Comparison of ENCODE assay signal across 9 cellular contexts in genomic region chr7:130884437-130885417, GRCh38.
A peak's percentile ranks its signal among the peaks of the same experiment; 100 is the strongest.
DNase-seq lines count a peak whose midpoint lies in the region; ATAC-seq, FAIRE-seq and TF ChIP-seq lines count a peak whose summit lies in the region.
"Had no signal": no experiment of that assay in that cellular context is flagged by ENCODE, and none has a peak within 500 bp of the region (broad histone marks: within the 10 kb centered on the region; RNA-seq: fewer than 3 reads in every experiment).

No MANE protein-coding gene starts in this region.

- H3K4me2 ChIP-seq in PC-9 (no peak overlapping the region), endothelial cell of umbilical vein (ENCODE audit: insufficient read depth, low read length) (no peak overlapping the region)

- H3K27me3 ChIP-seq in PC-9 (ENCODE audit: insufficient read depth, low read depth) (no peaks in the 10 kb centered on the region), endothelial cell of umbilical vein (ENCODE audit: control insufficient read depth in 2 of 2, insufficient read depth in 2 of 2, low read length in 2 of 2) (no peaks in the 10 kb centered on the region), pancreas (no peaks in the 10 kb centered on the region)

- DNase-seq in ELF-1 (ENCODE audit: low read depth, low spot score) (peak; percentile 24), PC-9 (peak in 1 of 2 experiments; percentile 61), endothelial cell of umbilical vein (ENCODE audit: low read depth, low spot score) (no peak), pancreas (no peak), NCI-H1048 (lab: John Stamatoyannopoulos, UW) (no peak), SKM-1 (lab: John Stamatoyannopoulos, UW; ENCODE audit: unreplicated experiment) (no peak)
- DNase-seq in stimulated activated naive CD4-positive, alpha-beta T cell treated with Interleukin-2 at 50 U/mL for 16 hours (lab: John Stamatoyannopoulos, UW), result no peak
- DNase-seq: stimulated activated CD4-positive, alpha-beta T cell treated with anti-CD3 and anti-CD28 coated beads, Interleukin-2, amount 100 ng/mL, for 48 hours had no signal

- intact Hi-C loops in PC-9 (cut with micrococcal nuclease; ENCODE audit: unreplicated experiment) (no loop called here), endothelial cell of umbilical vein (cut with micrococcal nuclease) (loop anchor here (5.0 kb wide), 1 partner anchor 223 kb away; no protein-coding TSS in a partner anchor), pancreas (cut with DNase I) (no loop called here)

- H3K4me3 ChIP-seq in PC-9 (no peak overlapping the region), endothelial cell of umbilical vein (replicated peaks in 1 of 3; ENCODE audit: insufficient read depth in 1 of 3, low read depth in 1 of 3, low read length in 3 of 3) (no peak overlapping the region), pancreas (no peak overlapping the region)

- TF ChIP-seq POLR2A in endothelial cell of umbilical vein (IDR thresholded peaks at IDR 0.05; ENCODE audit: low read depth, low read length), result no peak

- H3K9me2 ChIP-seq in PC-9 (ENCODE audit: insufficient read depth), result no peaks in the 10 kb centered on the region

- dilution Hi-C loops in endothelial cell of umbilical vein (cut with MboI; ENCODE audit: extremely low pct_ligation_motif_present, low sequenced_read_pairs), result no loop called here

- no peak for FAIRE-seq in endothelial cell of umbilical vein (lab: Jason Lieb, UNC)
- FAIRE-seq in pancreas (lab: Jason Lieb, UNC), result no peak

- H3F3A ChIP-seq in PC-9 (ENCODE audit: insufficient read depth, low read depth), result peaks cover 99% of the 10 kb centered on the region

- WGBS in pancreas, 2 donors, result 72 to 73% methylated on average over 21 of the region's 21 CpGs

- BruUV-seq in PC-9 (replicated peaks; lab: Mats Ljungman, UMichigan), result no TSS peak
- BruUV-seq in endothelial cell of umbilical vein (replicated peaks; lab: Mats Ljungman, UMichigan), result no TSS peak

- ATAC-seq in pancreas (peak in 3 of 4 donors; percentile 53 to 55 (median 54)), HG03442 (IDR thresholded peaks at IDR 0.05; ENCODE audit: unreplicated experiment) (no peak)

- no peaks in the 10 kb centered on the region for H3K9me3 ChIP-seq in PC-9 (ENCODE audit: insufficient read depth, low read depth)
- H3K9me3 ChIP-seq in endothelial cell of umbilical vein (replicated peaks; ENCODE audit: control insufficient read depth, insufficient read depth, low read length), result no peaks in the 10 kb centered on the region
- H3K9me3 ChIP-seq in pancreas, result no peaks in the 10 kb centered on the region

- CTCF ChIA-PET in PC-9 (lab: Charles Lee) (interaction anchor here (0.9 to 1.3 kb wide), 2 partner anchors 12 to 76 kb away, joined by 3 to 10 read pairs; no protein-coding TSS in a partner anchor), endothelial cell of umbilical vein (lab: Charles Lee) (interaction anchor here (0.9 to 8.1 kb wide), 8 partner anchors 10 to 156 kb away, joined by 3 to 79 read pairs (median 4); no protein-coding TSS in a partner anchor)

- no peak overlapping the region for H2AFZ ChIP-seq in PC-9
- no peak overlapping the region for H2AFZ ChIP-seq in endothelial cell of umbilical vein (ENCODE audit: low read depth, low read length)

- peaks cover 86% of the 10 kb centered on the region for H3K36me3 ChIP-seq in PC-9 (ENCODE audit: low read depth)
- peaks cover 15 to 39% of the 10 kb centered on the region in 2 experiments for H3K36me3 ChIP-seq in endothelial cell of umbilical vein (ENCODE audit: control insufficient read depth in 2 of 2, extremely low read depth in 1 of 2, insufficient read depth in 2 of 2, low read length in 2 of 2)
- H3K36me3 ChIP-seq in pancreas, result peaks cover 0 to 12% (median 0%) of the 10 kb centered on the region in 3 donors

- H4K20me1 ChIP-seq in PC-9 (ENCODE audit: insufficient read depth) (peaks cover 57% of the 10 kb centered on the region), endothelial cell of umbilical vein (replicated peaks; ENCODE audit: control insufficient read depth, extremely low read depth, insufficient read depth, low read length) (no peaks in the 10 kb centered on the region)

- no peaks in the 10 kb centered on the region for H3K9me1 ChIP-seq in endothelial cell of umbilical vein (replicated peaks; ENCODE audit: control insufficient read depth, extremely low read depth, insufficient read depth, low read length)

- TF ChIP-seq CTCF in PC-9 (conservative IDR thresholded peaks at IDR 0.05) (no peak), endothelial cell of umbilical vein (IDR thresholded peaks at IDR 0.05; ENCODE audit: extremely low read depth in 1 of 2, insufficient read depth in 1 of 2, low read depth in 1 of 2, low read length in 2 of 2) (no peak), pancreas (IDR thresholded peaks at IDR 0.05) (no peak)

- peak overlapping the region; percentile 76 for H3K27ac ChIP-seq in PC-9
- H3K27ac ChIP-seq in endothelial cell of umbilical vein (ENCODE audit: insufficient read depth, low read depth, low read length), result peak overlapping the region; percentile 98
- peak overlapping the region in 1 of 4 donors; percentile 13 for H3K27ac ChIP-seq in pancreas

- POLR2A ChIA-PET in PC-9 (lab: Charles Lee; ENCODE audit: unreplicated experiment) (interaction anchor here (0.6 kb wide), 1 partner anchor 467 kb away, joined by 4 read pairs; no protein-coding TSS in a partner anchor), endothelial cell of umbilical vein (lab: Charles Lee) (interaction anchor here (0.7 kb wide), 1 partner anchor 29 kb away, joined by 3 read pairs; no protein-coding TSS in a partner anchor)

- H3K4me1 ChIP-seq in PC-9 (replicated peaks; ENCODE audit: insufficient read depth) (peaks cover 63% of the 10 kb centered on the region), endothelial cell of umbilical vein (ENCODE audit: control insufficient read depth, extremely low read depth, insufficient read depth, low read length) (peaks cover 62% of the 10 kb centered on the region), pancreas (peaks cover 0 to 17% (median 0%) of the 10 kb centered on the region in 3 donors)

- H3K9ac ChIP-seq in endothelial cell of umbilical vein (replicated peaks; ENCODE audit: extremely low read depth, insufficient read depth, low read length), result no peak overlapping the region

- H3K79me2 ChIP-seq in PC-9 (ENCODE audit: low read depth) (peaks cover 94% of the 10 kb centered on the region), endothelial cell of umbilical vein (ENCODE audit: control insufficient read depth, insufficient read depth, low read length) (peaks cover 96% of the 10 kb centered on the region)

TF ChIP-seq in endothelial cell of umbilical vein, 7 proteins besides CTCF, POLR2A, EP300 and RAD21:
- TF ChIP-seq GATA2 (IDR thresholded peaks at IDR 0.05; ENCODE audit: insufficient read depth, insufficient read length, low read depth, low read length), result no peak
- TF ChIP-seq MYC (IDR thresholded peaks at IDR 0.05; ENCODE audit: low read depth, low read length), result no peak
- TF ChIP-seq POLR2AphosphoS5 (IDR thresholded peaks at IDR 0.05; ENCODE audit: insufficient read depth, low read depth, low read length), result no peak
- TF ChIP-seq JUN (IDR thresholded peaks at IDR 0.05; ENCODE audit: borderline replicate concordance, insufficient read depth, insufficient read length, low read depth), result no peak
- TF ChIP-seq MAX (IDR thresholded peaks at IDR 0.05; ENCODE audit: insufficient read depth, insufficient read length), result no peak
- TF ChIP-seq FOS (IDR thresholded peaks at IDR 0.05; ENCODE audit: borderline replicate concordance, insufficient read depth, low read length), result no peak
- no peak for TF ChIP-seq EZH2 (IDR thresholded peaks at IDR 0.05; ENCODE audit: borderline replicate concordance, low read depth, low read length, severe bottlenecking)
